ENCODE assay signal across 7 cellular contexts in the genomic region with DNA sequence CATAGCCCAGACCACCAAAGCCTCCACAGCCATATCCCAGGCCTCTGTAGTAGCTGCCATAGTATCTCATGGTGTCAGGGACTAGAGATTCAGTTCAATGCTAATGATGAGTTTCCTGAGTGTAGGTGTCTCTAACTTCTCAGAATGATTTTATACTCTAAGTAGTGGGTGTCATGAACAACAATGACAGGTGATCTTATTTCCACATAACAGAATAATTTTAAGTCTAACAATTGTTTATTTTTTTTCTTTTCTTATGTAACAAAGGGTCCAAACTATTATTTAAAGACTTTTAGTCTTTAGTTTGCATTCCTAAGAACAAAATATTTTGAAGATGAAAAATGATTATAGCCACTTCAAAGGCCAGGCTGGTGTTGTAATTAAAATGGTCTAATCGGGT.
"Had no signal": no experiment of that assay in that cellular context is flagged by ENCODE, and none has a peak within 500 bp of the region (broad histone marks: within the 10 kb centered on the region; RNA-seq: fewer than 3 reads in every experiment).

KRTAP19-6 (minus strand) TSS at position 101 of the 400 bp plus-strand sequence; CDS start at position 70, 31 bp downstream.

- FAIRE-seq: urothelium cell line had no signal

- ATAC-seq: stimulated activated effector memory CD8-positive, alpha-beta T cell treated with anti-CD3 and anti-CD28 coated beads, Interleukin-12 subunit alpha, Interleukin-12 subunit beta, amount 100 ng/mL, for 72 hours; stimulated activated memory B cell treated with anti-CD40 and anti-IgM and Interleukin-4, amounts not matched to agents 10 μg/mL and 1 μg/mL and 100 μg/mL, for 72 hours; stimulated activated naive B cell treated with anti-CD40 and anti-IgM and Interleukin-4, amounts not matched to agents 10 μg/mL and 1 μg/mL and 100 μg/mL, for 72 hours; stimulated activated naive CD8-positive, alpha-beta T cell treated with anti-CD3 and anti-CD28 coated beads, Interleukin-15, amount 100 ng/mL, for 72 hours; stimulated activated naive CD8-positive, alpha-beta T cell treated with anti-CD3 and anti-CD28 coated beads, Interleukin-15, Interleukin-2, amounts not matched to agents 100 U/mL and 50 U/mL, for 24 hours; upper lobe of right lung had no signal
